1 cellular context compared by ENCODE assay signal in the genomic region with DNA sequence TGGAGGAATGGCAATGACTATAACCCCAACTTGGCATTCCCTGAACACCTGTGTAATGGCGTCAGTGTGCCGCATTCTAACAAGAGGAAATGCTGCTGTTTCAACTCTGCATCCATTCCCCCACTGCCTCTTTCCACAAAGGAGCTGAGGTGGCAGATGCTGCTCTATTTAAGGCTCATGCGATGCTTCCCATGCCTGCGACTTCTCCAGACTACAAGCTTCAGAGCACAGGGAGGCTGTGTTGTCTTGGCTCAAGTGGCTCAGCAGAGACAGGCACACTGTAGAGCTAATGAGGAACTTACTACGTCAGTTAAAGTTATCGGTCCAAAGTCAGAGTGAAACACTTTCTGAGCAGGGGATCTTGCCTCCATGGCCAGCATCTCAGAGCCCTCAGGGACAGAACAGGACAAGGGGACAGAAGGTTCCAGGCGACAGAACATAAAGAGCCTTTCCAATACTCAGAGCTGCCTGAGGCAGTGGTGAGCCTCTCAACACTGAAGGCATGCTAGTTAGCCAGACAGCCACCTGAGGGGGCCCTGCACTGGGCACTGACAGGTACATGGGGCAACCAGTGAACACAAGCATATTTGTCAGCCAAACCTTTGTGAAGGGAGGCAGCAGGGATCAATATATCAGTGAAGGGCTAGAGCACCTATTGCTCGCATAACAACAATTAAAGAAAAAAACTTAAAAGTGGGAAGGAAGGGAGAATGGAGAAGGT.
TF ChIP-seq lines count a peak whose summit lies in the region.

No MANE protein-coding gene starts in this region.

TF ChIP-seq in GM12878, 131 proteins besides CTCF, POLR2A, EP300 and RAD21:
- TF ChIP-seq RB1 (IDR thresholded peaks at IDR 0.05; ENCODE audit: borderline replicate concordance) (no peak), ZNF207 (IDR thresholded peaks at IDR 0.05; ENCODE audit: borderline replicate concordance) (0 out of 2 replicates have a peak, but pooled peaks have one; percentile 36), MYB (IDR thresholded peaks at IDR 0.05; ENCODE audit: borderline replicate concordance, low read depth, low read length) (no peak), ASH2L (IDR thresholded peaks at IDR 0.05; ENCODE audit: borderline replicate concordance, low read depth) (no peak)
